ENCODE assay signal across 10 cellular contexts in the genomic region with DNA sequence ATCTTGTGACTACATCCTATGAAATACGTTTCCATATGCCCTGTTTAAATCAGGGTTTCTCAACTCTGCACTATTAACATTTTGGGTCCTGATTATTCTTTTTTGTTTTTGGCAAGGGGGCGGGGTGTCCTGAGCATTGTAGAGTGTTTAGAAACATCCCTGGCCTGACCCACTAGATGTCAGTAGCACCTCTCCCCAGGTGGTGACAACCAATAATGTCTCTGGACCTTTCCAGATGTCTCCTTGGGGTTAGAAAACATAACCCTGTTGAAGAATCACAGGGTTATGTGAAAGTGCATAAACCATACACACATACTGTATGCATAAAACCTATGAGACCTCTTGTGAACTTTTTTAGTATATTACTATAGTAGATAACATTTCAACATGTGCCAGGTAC. TPM values are rescaled to one million over a fixed set of nuclear protein-coding genes. Genes with fewer than 3 reads are reported as not detected.
DNase-seq lines count a peak whose midpoint lies in the region; ATAC-seq and TF ChIP-seq lines count a peak whose summit lies in the region.
"Had no signal": no experiment of that assay in that cellular context is flagged by ENCODE, and none has a peak within 500 bp of the region (broad histone marks: within the 10 kb centered on the region; RNA-seq: fewer than 3 reads in every experiment).

No MANE protein-coding gene starts in this region.

- CTCF ChIA-PET in activated naive CD4-positive, alpha-beta T cell treated with anti-CD3 and anti-CD28 coated beads, Interleukin-2, amount 10 ng/mL, durations not matched to agents 7 days and 5 days (lab: Charles Lee), result interaction anchor here (0.6 to 1.3 kb wide), 2 partner anchors 125 to 355 kb away, joined by 3 read pairs; no protein-coding TSS in a partner anchor

- no peak for TF ChIP-seq POLR2A in stomach (IDR thresholded peaks at IDR 0.05)
- TF ChIP-seq POLR2A in vagina (IDR thresholded peaks at IDR 0.05), result no peak

- no peak overlapping the region for H3K27ac Mint-ChIP-seq in activated naive CD4-positive, alpha-beta T cell treated with anti-CD3 and anti-CD28 coated beads, Interleukin-2, amount 10 ng/mL, durations not matched to agents 7 days and 5 days
- peak overlapping the region in 1 of 2 donors; percentile 99 for H3K27ac Mint-ChIP-seq in activated naive CD4-positive, alpha-beta T cell treated with anti-CD3 and anti-CD28 coated beads, Interleukin-2, amount 50 U/mL, for 72 hours

- H3K4me2 ChIP-seq in OCI-LY3 (ENCODE audit: low read length), result peak overlapping the region; percentile 90

- peaks cover 20% of the 10 kb centered on the region for H3K4me1 ChIP-seq in OCI-LY3 (ENCODE audit: low read length)
- H3K4me1 ChIP-seq in stomach, result peaks cover 16 to 41% (median 33%) of the 10 kb centered on the region in 4 donors
- peaks cover 36% of the 10 kb centered on the region for H3K4me1 ChIP-seq in vagina

- TF ChIP-seq CTCF in OCI-LY3 (IDR thresholded peaks at IDR 0.05; ENCODE audit: low read depth, low read length) (peak; percentile 43), epithelial cell of proximal tubule (conservative IDR thresholded peaks at IDR 0.05; ENCODE audit: low read depth, low read length) (peak; percentile 47), stomach (IDR thresholded peaks at IDR 0.05) (no peak), vagina (IDR thresholded peaks at IDR 0.05) (no peak)

- ATAC-seq in activated naive CD4-positive, alpha-beta T cell treated with anti-CD3 and anti-CD28 coated beads, Interleukin-2, amount 50 U/mL, for 72 hours, result no peak
- ATAC-seq in HG02798 (IDR thresholded peaks at IDR 0.05; ENCODE audit: poor library complexity, unreplicated experiment), result no peak
- ATAC-seq in sciatic nerve, result no peak

- peaks cover 51% of the 10 kb centered on the region for H3K79me2 ChIP-seq in OCI-LY3 (ENCODE audit: low read length)

- no peak for TF ChIP-seq EP300 in stomach (IDR thresholded peaks at IDR 0.05)

- H3K27me3 ChIP-seq in OCI-LY3 (ENCODE audit: low read depth, low read length) (no peaks in the 10 kb centered on the region), stomach (no peaks in the 10 kb centered on the region), vagina (no peaks in the 10 kb centered on the region)
- H3K27me3 ChIP-seq: neutrophil had no signal

- peaks cover 4% of the 10 kb centered on the region for H3K27me3 Mint-ChIP-seq in activated naive CD4-positive, alpha-beta T cell treated with anti-CD3 and anti-CD28 coated beads, Interleukin-2, amount 10 ng/mL, durations not matched to agents 7 days and 5 days

- no peaks in the 10 kb centered on the region for H3K9me3 ChIP-seq in OCI-LY3 (ENCODE audit: insufficient read depth, low read length)
- no peaks in the 10 kb centered on the region for H3K9me3 ChIP-seq in stomach
- no peaks in the 10 kb centered on the region for H3K9me3 ChIP-seq in vagina
- H3K9me3 ChIP-seq: neutrophil had no signal

- H3K4me3 ChIP-seq in OCI-LY3 (ENCODE audit: low read length), result peak overlapping the region; percentile 100
- no peak overlapping the region for H3K4me3 ChIP-seq in epithelial cell of proximal tubule (ENCODE audit: low read depth, low read length)
- peak overlapping the region in 3 of 4 donors; percentile 91 to 99 (median 94) for H3K4me3 ChIP-seq in stomach
- H3K4me3 ChIP-seq in vagina, result no peak overlapping the region

- 43 to 50% (median 47%) methylated on average over 2 of the region's 2 CpGs for WGBS in stomach, 5 donors

- H3K27ac ChIP-seq in OCI-LY3 (ENCODE audit: low read length) (no peak overlapping the region), stomach (peak overlapping the region in 1 of 5 donors; percentile 91), vagina (no peak overlapping the region)
- H3K27ac ChIP-seq: neutrophil had no signal

- peaks cover 5% of the 10 kb centered on the region for H3K36me3 ChIP-seq in OCI-LY3 (replicated peaks; ENCODE audit: low read depth, low read length)
- H3K36me3 ChIP-seq in stomach, result peaks cover 4 to 14% (median 10%) of the 10 kb centered on the region in 4 donors
- no peaks in the 10 kb centered on the region for H3K36me3 ChIP-seq in vagina

- peaks cover 38% of the 10 kb centered on the region for H3K4me1 Mint-ChIP-seq in activated naive CD4-positive, alpha-beta T cell treated with anti-CD3 and anti-CD28 coated beads, Interleukin-2, amount 10 ng/mL, durations not matched to agents 7 days and 5 days

- H2AFZ ChIP-seq in OCI-LY3 (ENCODE audit: low read depth, low read length), result no peak overlapping the region

- peaks cover 6% of the 10 kb centered on the region; the same call in 1 of the 2 replicates for H4K20me1 ChIP-seq in OCI-LY3 (ENCODE audit: insufficient read depth, low read length)

- H3K9me3 Mint-ChIP-seq in activated naive CD4-positive, alpha-beta T cell treated with anti-CD3 and anti-CD28 coated beads, Interleukin-2, amount 10 ng/mL, durations not matched to agents 7 days and 5 days, result no peaks in the 10 kb centered on the region
- H3K9me3 Mint-ChIP-seq in activated naive CD4-positive, alpha-beta T cell treated with anti-CD3 and anti-CD28 coated beads, Interleukin-2, amount 50 U/mL, for 72 hours, result no peaks in the 10 kb centered on the region

- no peak overlapping the region; the same call in 1 of the 2 replicates for H3K9ac ChIP-seq in OCI-LY3 (ENCODE audit: low read length)

- peak; percentile 35 for DNase-seq in activated naive CD4-positive, alpha-beta T cell treated with anti-CD3 and anti-CD28 coated beads, Interleukin-2, amount 10 ng/mL, durations not matched to agents 7 days and 5 days
- DNase-seq in activated naive CD4-positive, alpha-beta T cell treated with anti-CD3 and anti-CD28 coated beads, Interleukin-2, amount 50 U/mL, for 72 hours (ENCODE audit: low spot score in 2 of 2), result no peak
- DNase-seq in epithelial cell of proximal tubule (ENCODE audit: low read depth) (no peak), stomach (no peak), sciatic nerve (ENCODE audit: low spot score) (no peak), vagina (ENCODE audit: extremely low spot score in 2 of 2) (no peak)
- DNase-seq: activated naive CD4-positive, alpha-beta T cell treated with anti-CD3 and anti-CD28 coated beads, Interleukin-2, amount 50 U/mL, for 16 hours had no signal

- H3K36me3 Mint-ChIP-seq in activated naive CD4-positive, alpha-beta T cell treated with anti-CD3 and anti-CD28 coated beads, Interleukin-2, amount 10 ng/mL, durations not matched to agents 7 days and 5 days, result peaks cover 10% of the 10 kb centered on the region
- peaks cover 14 to 17% of the 10 kb centered on the region in 2 donors for H3K36me3 Mint-ChIP-seq in activated naive CD4-positive, alpha-beta T cell treated with anti-CD3 and anti-CD28 coated beads, Interleukin-2, amount 50 U/mL, for 72 hours

- H3K4me3 Mint-ChIP-seq in activated naive CD4-positive, alpha-beta T cell treated with anti-CD3 and anti-CD28 coated beads, Interleukin-2, amount 10 ng/mL, durations not matched to agents 7 days and 5 days, result peak overlapping the region; percentile 97

- intact Hi-C loops in stomach (cut with DNase I; ENCODE audit: low total_unique reads) (no loop called here), sciatic nerve (cut with DNase I) (no loop called here), vagina (cut with DNase I) (loop anchor here (10.0 kb wide), 1 partner anchor 292 kb away; no protein-coding TSS in a partner anchor)

RNA-seq across cellular contexts. Expression of a gene that starts 1.4 kb away (rescaled TPM):
- total RNA-seq in activated naive CD4-positive, alpha-beta T cell treated with anti-CD3 and anti-CD28 coated beads, Interleukin-2, amount 50 U/mL, for 72 hours, result 10 to 100 TPM; 23.3 to 31.4 TPM
- 11.5 and 15.6 TPM in 2 replicates for total RNA-seq in epithelial cell of proximal tubule
- 100 to 1,000 TPM in 1 of 5 donors, 10 to 100 TPM in 3, 1 to 10 TPM in 1; 9.4 to 128 (median 32.1) TPM for total RNA-seq in stomach
- polyA plus RNA-seq in stomach, result 10 to 100 TPM in 2 of 3 donors, 1 to 10 TPM in 1; 9.8 to 15.7 (median 12.4) TPM
- total RNA-seq in sciatic nerve, result 26.3 TPM
- 26.5 TPM for total RNA-seq in vagina

RNA-seq across cellular contexts. Expression of a gene that starts 1.5 kb away (rescaled TPM):
- total RNA-seq in activated naive CD4-positive, alpha-beta T cell treated with anti-CD3 and anti-CD28 coated beads, Interleukin-2, amount 50 U/mL, for 72 hours, result 10 to 100 TPM; 17.1 to 18.8 TPM
- total RNA-seq in epithelial cell of proximal tubule (13.7 and 19.9 TPM in 2 replicates), stomach (10 to 100 TPM; 15.2 to 43.2 (median 19.3) TPM), sciatic nerve (19.7 TPM), vagina (14.0 TPM)
- 1 to 10 TPM; 5.6 to 7.9 (median 7.4) TPM for polyA plus RNA-seq in stomach

Comparison
In these comparisons a context has a peak if more than half of its experiments do, and no peak if none do; other contexts are left out.
1. H3K4me3 ChIP-seq: peak in OCI-LY3 (single experiment) and stomach (3 of 4); none in epithelial cell of proximal tubule (single experiment) and vagina (0 of 2).
2. CTCF ChIP-seq: peak in OCI-LY3 (single experiment) and epithelial cell of proximal tubule (single experiment); none in stomach (0 of 7) and vagina (0 of 3).